Comparison of ENCODE assay signal across 8 cellular contexts in genomic region chr18:76494541-76495403, GRCh38. TPM values are rescaled to one million over a fixed set of nuclear protein-coding genes. Genes with fewer than 3 reads are reported as not detected.
DNase-seq lines count a peak whose midpoint lies in the region; ATAC-seq and TF ChIP-seq lines count a peak whose summit lies in the region.

A gene with protein sequence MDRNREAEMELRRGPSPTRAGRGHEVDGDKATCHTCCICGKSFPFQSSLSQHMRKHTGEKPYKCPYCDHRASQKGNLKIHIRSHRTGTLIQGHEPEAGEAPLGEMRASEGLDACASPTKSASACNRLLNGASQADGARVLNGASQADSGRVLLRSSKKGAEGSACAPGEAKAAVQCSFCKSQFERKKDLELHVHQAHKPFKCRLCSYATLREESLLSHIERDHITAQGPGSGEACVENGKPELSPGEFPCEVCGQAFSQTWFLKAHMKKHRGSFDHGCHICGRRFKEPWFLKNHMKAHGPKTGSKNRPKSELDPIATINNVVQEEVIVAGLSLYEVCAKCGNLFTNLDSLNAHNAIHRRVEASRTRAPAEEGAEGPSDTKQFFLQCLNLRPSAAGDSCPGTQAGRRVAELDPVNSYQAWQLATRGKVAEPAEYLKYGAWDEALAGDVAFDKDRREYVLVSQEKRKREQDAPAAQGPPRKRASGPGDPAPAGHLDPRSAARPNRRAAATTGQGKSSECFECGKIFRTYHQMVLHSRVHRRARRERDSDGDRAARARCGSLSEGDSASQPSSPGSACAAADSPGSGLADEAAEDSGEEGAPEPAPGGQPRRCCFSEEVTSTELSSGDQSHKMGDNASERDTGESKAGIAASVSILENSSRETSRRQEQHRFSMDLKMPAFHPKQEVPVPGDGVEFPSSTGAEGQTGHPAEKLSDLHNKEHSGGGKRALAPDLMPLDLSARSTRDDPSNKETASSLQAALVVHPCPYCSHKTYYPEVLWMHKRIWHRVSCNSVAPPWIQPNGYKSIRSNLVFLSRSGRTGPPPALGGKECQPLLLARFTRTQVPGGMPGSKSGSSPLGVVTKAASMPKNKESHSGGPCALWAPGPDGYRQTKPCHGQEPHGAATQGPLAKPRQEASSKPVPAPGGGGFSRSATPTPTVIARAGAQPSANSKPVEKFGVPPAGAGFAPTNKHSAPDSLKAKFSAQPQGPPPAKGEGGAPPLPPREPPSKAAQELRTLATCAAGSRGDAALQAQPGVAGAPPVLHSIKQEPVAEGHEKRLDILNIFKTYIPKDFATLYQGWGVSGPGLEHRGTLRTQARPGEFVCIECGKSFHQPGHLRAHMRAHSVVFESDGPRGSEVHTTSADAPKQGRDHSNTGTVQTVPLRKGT (minus strand): TSS chr18:76495242. CDS start chr18:76443054, 52,188 bp downstream.

- ATAC-seq in activated naive CD8-positive, alpha-beta T cell treated with anti-CD3 and anti-CD28 coated beads, Interleukin-2, amount 10 ng/mL, durations not matched to agents 7 days and 5 days (ENCODE audit: low read depth), result peak; percentile 14
- ATAC-seq in GM21786 (IDR thresholded peaks at IDR 0.05; ENCODE audit: unreplicated experiment), result no peak
- no peak for ATAC-seq in GM21619 (IDR thresholded peaks at IDR 0.05; ENCODE audit: unreplicated experiment)

- TF ChIP-seq CTCF in left ventricle myocardium inferior (IDR thresholded peaks at IDR 0.05; ENCODE audit: borderline replicate concordance) (no peak), progenitor cell of endocrine pancreas (IDR thresholded peaks at IDR 0.05; ENCODE audit: unreplicated experiment) (no peak)

- peak within 1 kb of the TSS; percentile 67 for H3K27ac Mint-ChIP-seq in activated CD4-positive, alpha-beta T cell treated with anti-CD3 and anti-CD28 coated beads, Interleukin-2, amount 10 ng/mL, durations not matched to agents 24 days and 14 days
- peak within 1 kb of the TSS; percentile 80 for H3K27ac Mint-ChIP-seq in activated naive CD8-positive, alpha-beta T cell treated with anti-CD3 and anti-CD28 coated beads, Interleukin-2, amount 10 ng/mL, durations not matched to agents 7 days and 5 days
- H3K27ac Mint-ChIP-seq in progenitor cell of endocrine pancreas, result peak within 1 kb of the TSS; percentile 99

- peaks cover 51% of the 10 kb centered on the region for H3K4me1 ChIP-seq in left ventricle myocardium inferior

- peaks cover 6% of the 10 kb centered on the region for H3K36me3 Mint-ChIP-seq in activated CD4-positive, alpha-beta T cell treated with anti-CD3 and anti-CD28 coated beads, Interleukin-2, amount 10 ng/mL, durations not matched to agents 24 days and 14 days (ENCODE audit: low read depth)
- H3K36me3 Mint-ChIP-seq in activated naive CD8-positive, alpha-beta T cell treated with anti-CD3 and anti-CD28 coated beads, Interleukin-2, amount 10 ng/mL, durations not matched to agents 7 days and 5 days, result no peaks in the 10 kb centered on the region
- no peaks in the 10 kb centered on the region for H3K36me3 Mint-ChIP-seq in progenitor cell of endocrine pancreas (ENCODE audit: insufficient read depth)

- H3K36me3 ChIP-seq in left ventricle myocardium inferior, result no peaks in the 10 kb centered on the region

- POLR2A ChIA-PET in activated naive CD8-positive, alpha-beta T cell treated with anti-CD3 and anti-CD28 coated beads, Interleukin-2, amount 10 ng/mL, durations not matched to agents 7 days and 5 days (lab: Charles Lee), result interaction anchor here (0.7 to 1.4 kb wide), 2 partner anchors 21 to 76 kb away, joined by 4 read pairs; no protein-coding TSS in a partner anchor

- peaks cover 72% of the 10 kb centered on the region for H3K27me3 Mint-ChIP-seq in activated CD4-positive, alpha-beta T cell treated with anti-CD3 and anti-CD28 coated beads, Interleukin-2, amount 10 ng/mL, durations not matched to agents 24 days and 14 days
- H3K27me3 Mint-ChIP-seq in activated naive CD8-positive, alpha-beta T cell treated with anti-CD3 and anti-CD28 coated beads, Interleukin-2, amount 10 ng/mL, durations not matched to agents 7 days and 5 days, result peaks cover 56% of the 10 kb centered on the region
- H3K27me3 Mint-ChIP-seq in progenitor cell of endocrine pancreas, result no peaks in the 10 kb centered on the region

- H3K4me1 Mint-ChIP-seq in activated CD4-positive, alpha-beta T cell treated with anti-CD3 and anti-CD28 coated beads, Interleukin-2, amount 10 ng/mL, durations not matched to agents 24 days and 14 days, result peaks cover 31% of the 10 kb centered on the region
- peaks cover 13% of the 10 kb centered on the region for H3K4me1 Mint-ChIP-seq in activated naive CD8-positive, alpha-beta T cell treated with anti-CD3 and anti-CD28 coated beads, Interleukin-2, amount 10 ng/mL, durations not matched to agents 7 days and 5 days
- peaks cover 21% of the 10 kb centered on the region for H3K4me1 Mint-ChIP-seq in progenitor cell of endocrine pancreas (ENCODE audit: low read depth)

- intact Hi-C loops in activated CD4-positive, alpha-beta T cell treated with anti-CD3 and anti-CD28 coated beads, Interleukin-2, amount 10 ng/mL, durations not matched to agents 24 days and 14 days (cut with micrococcal nuclease), result loop anchor here (5.0 to 10.0 kb wide), 3 partner anchors 82 to 1282 kb away; partner anchors contain the start of gene TSHZ1
- intact Hi-C loops in left ventricle myocardium inferior (cut with micrococcal nuclease), result no loop called here

- no peaks in the 10 kb centered on the region for H3K9me3 ChIP-seq in left ventricle myocardium inferior (replicated peaks)

- H3K27me3 ChIP-seq in left ventricle myocardium inferior (ENCODE audit: low read depth), result no peaks in the 10 kb centered on the region

- peak within 1 kb of the TSS; percentile 87 for H3K4me3 ChIP-seq in left ventricle myocardium inferior

- H3K27ac ChIP-seq in left ventricle myocardium inferior (replicated peaks), result peak within 1 kb of the TSS; percentile 84

- no peaks in the 10 kb centered on the region for H3K9me3 Mint-ChIP-seq in activated CD4-positive, alpha-beta T cell treated with anti-CD3 and anti-CD28 coated beads, Interleukin-2, amount 10 ng/mL, durations not matched to agents 24 days and 14 days
- no peaks in the 10 kb centered on the region for H3K9me3 Mint-ChIP-seq in activated naive CD8-positive, alpha-beta T cell treated with anti-CD3 and anti-CD28 coated beads, Interleukin-2, amount 10 ng/mL, durations not matched to agents 7 days and 5 days
- H3K9me3 Mint-ChIP-seq in progenitor cell of endocrine pancreas (ENCODE audit: low read depth), result no peaks in the 10 kb centered on the region

- peak within 1 kb of the TSS; percentile 97 for H3K4me3 Mint-ChIP-seq in activated CD4-positive, alpha-beta T cell treated with anti-CD3 and anti-CD28 coated beads, Interleukin-2, amount 10 ng/mL, durations not matched to agents 24 days and 14 days
- H3K4me3 Mint-ChIP-seq in activated naive CD8-positive, alpha-beta T cell treated with anti-CD3 and anti-CD28 coated beads, Interleukin-2, amount 10 ng/mL, durations not matched to agents 7 days and 5 days, result peak within 1 kb of the TSS; percentile 88
- peak within 1 kb of the TSS; percentile 95 for H3K4me3 Mint-ChIP-seq in progenitor cell of endocrine pancreas (ENCODE audit: low read depth)

- DNase-seq in activated CD4-positive, alpha-beta T cell treated with anti-CD3 and anti-CD28 coated beads, Interleukin-2, amount 10 ng/mL, durations not matched to agents 24 days and 14 days, result peak; percentile 67
- no peak for DNase-seq in activated CD4-positive, alpha-beta T cell treated with anti-CD3 and anti-CD28 coated beads for 1 hour
- DNase-seq in NCI-H146 (lab: John Stamatoyannopoulos, UW) (peak; percentile 88), left ventricle myocardium inferior (peak; percentile 46), progenitor cell of endocrine pancreas (ENCODE audit: low spot score, unreplicated experiment) (no peak)
- peak; percentile 63 for DNase-seq in activated naive CD8-positive, alpha-beta T cell treated with anti-CD3 and anti-CD28 coated beads, Interleukin-2, amount 10 ng/mL, durations not matched to agents 7 days and 5 days

RNA-seq across cellular contexts. Expression of the gene that starts here (rescaled TPM):
- 0.85 and 1.6 TPM in 2 replicates for total RNA-seq in activated CD4-positive, alpha-beta T cell treated with anti-CD3 and anti-CD28 coated beads, Interleukin-2, amount 10 ng/mL, durations not matched to agents 24 days and 14 days
- 1 to 10 TPM; 6.9 to 8.0 TPM for total RNA-seq in activated naive CD8-positive, alpha-beta T cell treated with anti-CD3 and anti-CD28 coated beads, Interleukin-2, amount 10 ng/mL, durations not matched to agents 7 days and 5 days
- total RNA-seq in left ventricle myocardium inferior, result 11.5 TPM
- 106 and 108 TPM in 2 replicates for total RNA-seq in progenitor cell of endocrine pancreas

Comparison
In these comparisons a context has a peak if more than half of its experiments do, and no peak if none do; other contexts are left out.
1. DNase-seq: peak in activated CD4-positive, alpha-beta T cell treated with anti-CD3 and anti-CD28 coated beads, Interleukin-2, amount 10 ng/mL, durations not matched to agents 24 days and 14 days (single experiment), NCI-H146 (single experiment), activated naive CD8-positive, alpha-beta T cell treated with anti-CD3 and anti-CD28 coated beads, Interleukin-2, amount 10 ng/mL, durations not matched to agents 7 days and 5 days (single experiment) and left ventricle myocardium inferior (single experiment); none in activated CD4-positive, alpha-beta T cell treated with anti-CD3 and anti-CD28 coated beads for 1 hour (single experiment) and progenitor cell of endocrine pancreas (single experiment).
2. Peak in every context shown above with its lines, with median percentiles within 50 percentile points of each other: H3K27ac Mint-ChIP-seq and H3K4me3 Mint-ChIP-seq.